ENCODE assay signal across 8 cellular contexts in genomic region chr2:190649035-190649797, GRCh38. TPM values are rescaled to one million over a fixed set of nuclear protein-coding genes. Genes with fewer than 3 reads are reported as not detected.
DNase-seq lines count a peak whose midpoint lies in the region; ATAC-seq and TF ChIP-seq lines count a peak whose summit lies in the region.

A gene with protein sequence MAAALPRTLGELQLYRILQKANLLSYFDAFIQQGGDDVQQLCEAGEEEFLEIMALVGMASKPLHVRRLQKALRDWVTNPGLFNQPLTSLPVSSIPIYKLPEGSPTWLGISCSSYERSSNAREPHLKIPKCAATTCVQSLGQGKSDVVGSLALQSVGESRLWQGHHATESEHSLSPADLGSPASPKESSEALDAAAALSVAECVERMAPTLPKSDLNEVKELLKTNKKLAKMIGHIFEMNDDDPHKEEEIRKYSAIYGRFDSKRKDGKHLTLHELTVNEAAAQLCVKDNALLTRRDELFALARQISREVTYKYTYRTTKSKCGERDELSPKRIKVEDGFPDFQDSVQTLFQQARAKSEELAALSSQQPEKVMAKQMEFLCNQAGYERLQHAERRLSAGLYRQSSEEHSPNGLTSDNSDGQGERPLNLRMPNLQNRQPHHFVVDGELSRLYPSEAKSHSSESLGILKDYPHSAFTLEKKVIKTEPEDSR (plus strand): TSS chr2:190649083. CDS start chr2:190659177, 10,094 bp downstream.

- H3K27me3 ChIP-seq in A673 (replicated peaks; ENCODE audit: insufficient read depth, low read depth, low read length, poor library complexity) (no peaks in the 10 kb centered on the region), PC-3 (ENCODE audit: low read length) (no peaks in the 10 kb centered on the region), foreskin keratinocyte (no peaks in the 10 kb centered on the region)

- CTCF ChIA-PET in A673 (lab: Charles Lee) (no interaction called here), PC-3 (lab: Charles Lee) (no interaction called here)

- TF ChIP-seq CTCF in A673 (conservative IDR thresholded peaks at IDR 0.05; ENCODE audit: low read depth, low read length) (no peak), PC-3 (conservative IDR thresholded peaks at IDR 0.05; ENCODE audit: low read depth, low read length) (no peak), foreskin keratinocyte (conservative IDR thresholded peaks at IDR 0.05) (no peak)

- H3K4me1 ChIP-seq in A673 (ENCODE audit: insufficient read depth, low read length, poor library complexity, severe bottlenecking) (peaks cover 44% of the 10 kb centered on the region), PC-3 (ENCODE audit: insufficient read depth, low read length) (peaks cover 21% of the 10 kb centered on the region), foreskin keratinocyte (peaks cover 32% of the 10 kb centered on the region)

- H3K9me3 ChIP-seq in A673 (ENCODE audit: low read depth, low read length, poor library complexity, severe bottlenecking), result no peaks in the 10 kb centered on the region
- H3K9me3 ChIP-seq in PC-3 (ENCODE audit: low read length), result no peaks in the 10 kb centered on the region

- H2AFZ ChIP-seq in PC-3 (ENCODE audit: low read length), result peak within 1 kb of the TSS; percentile 85

- H3K4me1 Mint-ChIP-seq in activated T-helper 2 cell treated with anti-CD3 and anti-CD28 coated beads, Interferon-gamma antibody, Interleukin-2, Interleukin-4, amounts not matched to agents 10 μg/mL and 5 μg/mL and 100 μg/mL, durations not matched to agents 14 hours and 24 hours and 36 hours (ENCODE audit: low read depth), result peaks cover 40% of the 10 kb centered on the region

- H3K27ac Mint-ChIP-seq in activated T-helper 2 cell treated with anti-CD3 and anti-CD28 coated beads, Interferon-gamma antibody, Interleukin-2, Interleukin-4, amounts not matched to agents 10 μg/mL and 5 μg/mL and 100 μg/mL, durations not matched to agents 14 hours and 24 hours and 36 hours, result peak within 1 kb of the TSS; percentile 96

- H3F3A ChIP-seq in PC-3 (ENCODE audit: low read length, unreplicated experiment), result no peaks in the 10 kb centered on the region

- H3K27me3 Mint-ChIP-seq in activated T-helper 2 cell treated with anti-CD3 and anti-CD28 coated beads, Interferon-gamma antibody, Interleukin-2, Interleukin-4, amounts not matched to agents 10 μg/mL and 5 μg/mL and 100 μg/mL, durations not matched to agents 14 hours and 24 hours and 36 hours (ENCODE audit: low read depth), result no peaks in the 10 kb centered on the region

- H3K36me3 ChIP-seq in A673 (ENCODE audit: insufficient read depth, low read length, poor library complexity, severe bottlenecking) (no peaks in the 10 kb centered on the region), PC-3 (ENCODE audit: low read depth, low read length) (no peaks in the 10 kb centered on the region)

- H4K20me1 ChIP-seq in PC-3 (ENCODE audit: low read length), result no peaks in the 10 kb centered on the region

- H3K4me3 ChIP-seq in A673 (ENCODE audit: low read depth, low read length, poor library complexity, severe bottlenecking) (peak within 1 kb of the TSS; percentile 92), PC-3 (ENCODE audit: low read length) (peak within 1 kb of the TSS; percentile 89)

- ATAC-seq in GM18867 (IDR thresholded peaks at IDR 0.05; ENCODE audit: unreplicated experiment) (peak; percentile 61), HG03097 (IDR thresholded peaks at IDR 0.05; ENCODE audit: low FRiP score, unreplicated experiment) (peak; percentile 46), PC-3 (peak; percentile 43), foreskin keratinocyte (peak; percentile 72)

- BruUV-seq in A673 (replicated peaks; lab: Mats Ljungman, UMichigan), result no TSS peak
- BruUV-seq in PC-3 (replicated peaks; lab: Mats Ljungman, UMichigan), result no TSS peak

- POLR2A ChIA-PET in A673 (lab: Charles Lee; ENCODE audit: low non-redundant PET) (no interaction called here), PC-3 (lab: Charles Lee; ENCODE audit: unreplicated experiment) (no interaction called here)

- peak within 1 kb of the TSS; percentile 93 for H3K9ac ChIP-seq in PC-3 (ENCODE audit: low read length)

- H3K27ac ChIP-seq in A673 (ENCODE audit: low read depth, low read length, poor library complexity, severe bottlenecking) (peak within 1 kb of the TSS; percentile 94), PC-3 (ENCODE audit: low read length) (peak within 1 kb of the TSS; percentile 74), foreskin keratinocyte (peak within 1 kb of the TSS; percentile 84), temporal lobe (ENCODE audit: low read depth, low read length) (peak within 1 kb of the TSS; percentile 86)

- peaks cover 48% of the 10 kb centered on the region for H3K79me2 ChIP-seq in PC-3 (ENCODE audit: low read length)

- peak within 1 kb of the TSS; percentile 92 for H3K4me2 ChIP-seq in PC-3 (ENCODE audit: low read length)

- H3K4me3 Mint-ChIP-seq in activated T-helper 2 cell treated with anti-CD3 and anti-CD28 coated beads, Interferon-gamma antibody, Interleukin-2, Interleukin-4, amounts not matched to agents 10 μg/mL and 5 μg/mL and 100 μg/mL, durations not matched to agents 14 hours and 24 hours and 36 hours (ENCODE audit: low read depth), result peak within 1 kb of the TSS; percentile 96

- intact Hi-C loops in A673 (cut with micrococcal nuclease; ENCODE audit: unreplicated experiment), result loop anchor here (5.0 to 10.0 kb wide), 2 partner anchors 117 to 366 kb away; partner anchors contain the start of genes NEMP2 and STAT1
- intact Hi-C loops in PC-3 (cut with micrococcal nuclease), result loop anchor here (2.0 to 5.0 kb wide), 4 partner anchors 42 to 137 kb away; no protein-coding TSS in a partner anchor
- intact Hi-C loops in activated T-helper 2 cell treated with anti-CD3 and anti-CD28 coated beads, Interferon-gamma antibody, Interleukin-2, Interleukin-4, amounts not matched to agents 10 μg/mL and 5 μg/mL and 100 μg/mL, durations not matched to agents 14 hours and 24 hours and 36 hours (cut with micrococcal nuclease), result loop anchor here (1.0 to 2.0 kb wide), 2 partner anchors 115 to 244 kb away; partner anchors contain the start of gene NEMP2

- peak; percentile 57 for DNase-seq in A673 (ENCODE audit: low spot score)
- no peak for DNase-seq in PC-3
- DNase-seq in activated T-helper 2 cell treated with anti-CD3 and anti-CD28 coated beads, Interferon-gamma antibody, Interleukin-2, Interleukin-4, amounts not matched to agents 10 μg/mL and 5 μg/mL and 100 μg/mL, durations not matched to agents 14 hours and 24 hours and 36 hours (ENCODE audit: low spot score), result peak; percentile 52
- DNase-seq in foreskin keratinocyte, result no peak
- peak in 42 of 56 donors; percentile 31 to 83 (median 70) for DNase-seq in nucleus accumbens (lab: John Stamatoyannopoulos, UW)

- no peaks in the 10 kb centered on the region for H3K9me2 ChIP-seq in PC-3 (replicated peaks; ENCODE audit: low read length)

- peaks cover 2% of the 10 kb centered on the region for H3K36me3 Mint-ChIP-seq in activated T-helper 2 cell treated with anti-CD3 and anti-CD28 coated beads, Interferon-gamma antibody, Interleukin-2, Interleukin-4, amounts not matched to agents 10 μg/mL and 5 μg/mL and 100 μg/mL, durations not matched to agents 14 hours and 24 hours and 36 hours (ENCODE audit: low read depth)

- no peaks in the 10 kb centered on the region for H3K9me3 Mint-ChIP-seq in activated T-helper 2 cell treated with anti-CD3 and anti-CD28 coated beads, Interferon-gamma antibody, Interleukin-2, Interleukin-4, amounts not matched to agents 10 μg/mL and 5 μg/mL and 100 μg/mL, durations not matched to agents 14 hours and 24 hours and 36 hours

RNA-seq across cellular contexts. Expression of the gene that starts here (rescaled TPM):
- total RNA-seq in A673 (2021), result 29.8 and 32.6 TPM in 2 replicates
- 23.1 and 23.6 TPM in 2 replicates for total RNA-seq in PC-3 (2014; rRNA removed)
- 30.9 and 32.9 TPM in 2 replicates for total RNA-seq in activated T-helper 2 cell treated with anti-CD3 and anti-CD28 coated beads, Interferon-gamma antibody, Interleukin-2, Interleukin-4, amounts not matched to agents 10 μg/mL and 5 μg/mL and 100 μg/mL, durations not matched to agents 14 hours and 24 hours and 36 hours
- 23.0 and 26.6 TPM in 2 replicates for total RNA-seq in foreskin keratinocyte
- polyA plus RNA-seq in foreskin keratinocyte, result 5.0 and 5.2 TPM in 2 replicates
- 44.7 TPM for total RNA-seq in temporal lobe

Comparison
In these comparisons a context has a peak if more than half of its experiments do, and no peak if none do; other contexts are left out.
1. DNase-seq: peak in A673 (single experiment), activated T-helper 2 cell treated with anti-CD3 and anti-CD28 coated beads, Interferon-gamma antibody, Interleukin-2, Interleukin-4, amounts not matched to agents 10 μg/mL and 5 μg/mL and 100 μg/mL, durations not matched to agents 14 hours and 24 hours and 36 hours (single experiment) and nucleus accumbens (42 of 56); none in PC-3 (single experiment) and foreskin keratinocyte (0 of 2).
2. Peak in every context shown above with its lines, with median percentiles within 50 percentile points of each other: H3K27ac ChIP-seq and ATAC-seq.